Comparison of ENCODE assay signal across 1 cellular context in genomic region chr17:37562016-37562745, GRCh38.
TF ChIP-seq lines count a peak whose summit lies in the region.

No MANE protein-coding gene starts in this region.

TF ChIP-seq in HEK293, 187 proteins besides CTCF, POLR2A, EP300 and RAD21 (continued from another document):
- TF ChIP-seq ZBTB26 (tag by site-specific recombination; optimal IDR thresholded peaks at IDR 0.05): no peak
